Comparison of ENCODE assay signal across 10 cellular contexts in the genomic region with DNA sequence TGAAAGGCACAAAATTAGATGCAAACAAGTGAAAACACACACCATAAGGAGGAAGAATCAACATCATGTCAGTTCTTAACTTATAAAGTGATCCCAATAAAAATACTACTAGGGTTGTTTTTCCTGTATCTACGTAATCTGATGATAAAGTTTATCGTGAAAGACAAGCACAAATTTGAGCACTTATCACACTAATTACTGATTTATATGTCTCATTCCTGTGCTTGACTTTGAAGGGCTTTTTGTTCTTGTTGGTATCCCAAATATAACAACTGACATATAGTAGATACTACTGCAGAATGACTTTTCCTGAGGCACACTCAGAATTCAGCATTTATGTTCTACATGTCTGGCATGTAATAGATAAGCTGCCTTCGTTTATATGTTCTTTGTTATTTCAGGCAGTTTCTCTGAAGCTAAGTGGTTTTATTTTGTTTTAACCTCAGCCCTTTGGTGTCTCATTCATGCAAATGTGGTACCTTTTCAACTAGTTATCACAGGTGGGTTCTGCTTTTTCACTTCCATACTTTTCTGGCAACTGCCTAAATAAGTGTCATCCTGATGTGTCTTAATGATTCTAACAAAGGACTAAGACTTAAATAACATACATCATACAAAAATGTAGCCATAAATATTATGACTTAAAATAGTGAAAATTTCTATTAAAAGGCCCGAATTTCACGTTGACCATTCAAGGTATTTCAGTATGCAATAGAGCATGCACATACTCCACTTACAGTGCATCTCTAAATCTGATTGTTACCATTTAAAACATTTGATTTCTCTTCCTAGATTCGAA.
DNase-seq lines count a peak whose midpoint lies in the region; ATAC-seq and TF ChIP-seq lines count a peak whose summit lies in the region.
"Had no signal": no experiment of that assay in that cellular context is flagged by ENCODE, and none has a peak within 500 bp of the region (broad histone marks: within the 10 kb centered on the region; RNA-seq: fewer than 3 reads in every experiment).

No MANE protein-coding gene starts in this region.

- TF ChIP-seq CTCF in OCI-LY1 (IDR thresholded peaks at IDR 0.05; ENCODE audit: low read length): no peak

- H3K27ac Mint-ChIP-seq in activated CD4-positive, alpha-beta memory T cell treated with anti-CD3 and anti-CD28 coated beads for 36 hours: no peak overlapping the region

- H3K27me3 ChIP-seq in BLaER1 (no peaks in the 10 kb centered on the region), OCI-LY1 (ENCODE audit: insufficient read depth, low read length) (no peaks in the 10 kb centered on the region)
- H3K27me3 ChIP-seq: hepatocyte had no signal

- H4K20me1 ChIP-seq in BLaER1: no peaks in the 10 kb centered on the region
- H4K20me1 ChIP-seq in OCI-LY1 (ENCODE audit: insufficient read depth, low read length): no peaks in the 10 kb centered on the region

- H3K9me3 ChIP-seq in BLaER1 (peaks cover 8% of the 10 kb centered on the region; the same call in 1 of the 2 replicates), OCI-LY1 (ENCODE audit: low read length) (no peaks in the 10 kb centered on the region)

- DNase-seq in activated CD4-positive, alpha-beta memory T cell treated with anti-CD3 and anti-CD28 coated beads for 36 hours: no peak
- DNase-seq in SK-N-DZ (ENCODE audit: low spot score) (no peak), NCI-H1930 (lab: John Stamatoyannopoulos, UW) (no peak)
- no peak for DNase-seq in activated CD4-positive, alpha-beta T cell treated with anti-CD3 and anti-CD28 coated beads, Interleukin-2, amount 50 U/mL, for 48 hours
- DNase-seq: NCI-H82 had no signal

- no peak overlapping the region for H3K4me3 Mint-ChIP-seq in activated CD4-positive, alpha-beta memory T cell treated with anti-CD3 and anti-CD28 coated beads for 36 hours

- H3K9ac ChIP-seq in BLaER1 (no peak overlapping the region), OCI-LY1 (ENCODE audit: low read length) (no peak overlapping the region)

- H3K36me3 ChIP-seq in BLaER1: peaks cover 68% of the 10 kb centered on the region
- H3K36me3 ChIP-seq in OCI-LY1 (ENCODE audit: insufficient read depth, low read length): no peaks in the 10 kb centered on the region

- H3K4me2 ChIP-seq in BLaER1 (peak overlapping the region; percentile 15; the same call in 1 of the 2 replicates), OCI-LY1 (ENCODE audit: low read length) (peak overlapping the region; percentile 27; the same call in 1 of the 2 replicates)
- H3K4me2 ChIP-seq: hepatocyte had no signal

- POLR2A ChIA-PET in activated CD4-positive, alpha-beta memory T cell treated with anti-CD3 and anti-CD28 coated beads for 36 hours (lab: Charles Lee): no interaction called here

- no peaks in the 10 kb centered on the region for H3K79me2 ChIP-seq in OCI-LY1 (ENCODE audit: insufficient read depth, low read length)
- H3K79me2 ChIP-seq: hepatocyte had no signal

- H3K4me1 Mint-ChIP-seq in activated CD4-positive, alpha-beta memory T cell treated with anti-CD3 and anti-CD28 coated beads for 36 hours (ENCODE audit: low read depth): peaks cover 39% of the 10 kb centered on the region

- no peaks in the 10 kb centered on the region for H3K27me3 Mint-ChIP-seq in activated CD4-positive, alpha-beta memory T cell treated with anti-CD3 and anti-CD28 coated beads for 36 hours

- H3K4me1 ChIP-seq in BLaER1 (peaks cover 24% of the 10 kb centered on the region), OCI-LY1 (ENCODE audit: insufficient read depth, low read length, severe bottlenecking) (peaks cover 25% of the 10 kb centered on the region)

- H3K9me3 Mint-ChIP-seq in activated CD4-positive, alpha-beta memory T cell treated with anti-CD3 and anti-CD28 coated beads for 36 hours: peaks cover 5% of the 10 kb centered on the region

- CTCF ChIA-PET in activated CD4-positive, alpha-beta memory T cell treated with anti-CD3 and anti-CD28 coated beads for 36 hours (lab: Charles Lee): interaction anchor here (0.9 to 1.6 kb wide), 3 partner anchors 10 to 59 kb away, joined by 3 to 4 read pairs (median 4); no protein-coding TSS in a partner anchor

- H3K9me2 ChIP-seq in OCI-LY1 (ENCODE audit: low read depth, low read length): no peaks in the 10 kb centered on the region

- H3K4me3 ChIP-seq in BLaER1 (no peak overlapping the region), OCI-LY1 (ENCODE audit: low read depth, low read length, poor library complexity, severe bottlenecking) (no peak overlapping the region)
- H3K4me3 ChIP-seq: hepatocyte had no signal

- H3K27ac ChIP-seq in BLaER1: no peak overlapping the region
- peak overlapping the region; percentile 57 for H3K27ac ChIP-seq in OCI-LY1 (ENCODE audit: low read depth, low read length, poor library complexity, severe bottlenecking)
- H3K27ac ChIP-seq: hepatocyte had no signal

- H3F3A ChIP-seq in OCI-LY1 (ENCODE audit: insufficient read depth, low read length): no peaks in the 10 kb centered on the region

- peaks cover 47% of the 10 kb centered on the region for H3K36me3 Mint-ChIP-seq in activated CD4-positive, alpha-beta memory T cell treated with anti-CD3 and anti-CD28 coated beads for 36 hours

- H2AFZ ChIP-seq in OCI-LY1 (ENCODE audit: low read length): no peak overlapping the region
- H2AFZ ChIP-seq: hepatocyte had no signal

- ATAC-seq in GM19043 (IDR thresholded peaks at IDR 0.05; ENCODE audit: low read depth, unreplicated experiment) (peak; percentile 79), HG02840 (IDR thresholded peaks at IDR 0.05; ENCODE audit: low FRiP score, unreplicated experiment) (peak; percentile 65)

- intact Hi-C loops in activated CD4-positive, alpha-beta memory T cell treated with anti-CD3 and anti-CD28 coated beads for 36 hours (cut with micrococcal nuclease): no loop called here
